In the genomic region with DNA sequence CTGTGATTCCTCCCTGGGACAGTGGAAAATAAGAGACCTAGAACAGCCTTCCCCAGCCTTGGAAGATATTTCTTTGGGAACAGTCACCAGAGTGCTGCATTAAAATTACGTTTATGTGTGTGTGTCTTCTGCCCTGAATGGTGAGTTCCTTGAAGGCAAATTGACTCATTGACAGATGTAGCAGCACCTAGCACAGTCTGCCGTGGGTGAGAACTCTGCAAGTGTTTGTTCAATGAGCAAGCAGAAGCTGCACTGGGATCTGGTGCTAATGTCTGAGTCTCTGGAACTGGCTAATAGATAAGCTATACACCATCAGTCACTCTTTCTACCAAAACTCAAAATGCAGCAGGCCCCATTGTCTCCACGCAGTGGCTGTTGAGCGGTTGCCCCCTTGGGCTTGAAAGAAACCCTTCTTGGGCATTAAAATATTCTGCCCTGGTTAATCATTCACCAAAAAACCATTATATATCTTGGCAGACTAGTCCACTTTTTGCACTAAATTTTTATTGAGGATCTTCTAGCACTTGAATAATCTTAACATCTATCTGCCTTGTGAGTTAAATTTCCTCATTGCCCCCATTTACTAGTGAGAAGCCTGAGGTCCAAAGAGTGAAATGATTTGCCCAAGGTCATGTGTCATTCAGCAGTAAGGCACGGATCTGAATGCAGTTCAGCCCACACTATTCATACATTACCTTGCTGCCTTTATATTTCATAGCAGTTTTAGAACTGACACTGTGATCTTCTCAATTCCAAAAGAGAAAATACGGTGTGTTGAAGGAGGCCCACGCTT, we compare ENCODE assay signal across 1 cellular context.
TF ChIP-seq lines count a peak whose summit lies in the region.

No MANE protein-coding gene starts in this region.

TF ChIP-seq in GM12878, 131 proteins besides CTCF, POLR2A, EP300 and RAD21 (continued from another document):
- TF ChIP-seq SIX5 (IDR thresholded peaks at IDR 0.05; ENCODE audit: low read depth, low read length, severe bottlenecking) (no peak), YY1 (IDR thresholded peaks at IDR 0.05; ENCODE audit: low read depth, low read length) (no peak), BRCA1 (IDR thresholded peaks at IDR 0.05; ENCODE audit: low read depth, low read length) (no peak), ZZZ3 (IDR thresholded peaks at IDR 0.05; ENCODE audit: control insufficient read depth, insufficient read length, low read depth) (no peak), HDAC6 (IDR thresholded peaks at IDR 0.05; ENCODE audit: unreplicated experiment) (no peak), ATF7 (IDR thresholded peaks at IDR 0.05; ENCODE audit: low read depth) (no peak), SMAD1 (IDR thresholded peaks at IDR 0.05; ENCODE audit: low read depth, partially characterized antibody) (no peak), MEF2A (IDR thresholded peaks at IDR 0.05; ENCODE audit: insufficient read depth, low read depth, low read length) (no peak), ESRRA (IDR thresholded peaks at IDR 0.05; ENCODE audit: low read length) (no peak), BMI1 (IDR thresholded peaks at IDR 0.05; ENCODE audit: borderline replicate concordance) (no peak)
- TF ChIP-seq, protein P1, sequence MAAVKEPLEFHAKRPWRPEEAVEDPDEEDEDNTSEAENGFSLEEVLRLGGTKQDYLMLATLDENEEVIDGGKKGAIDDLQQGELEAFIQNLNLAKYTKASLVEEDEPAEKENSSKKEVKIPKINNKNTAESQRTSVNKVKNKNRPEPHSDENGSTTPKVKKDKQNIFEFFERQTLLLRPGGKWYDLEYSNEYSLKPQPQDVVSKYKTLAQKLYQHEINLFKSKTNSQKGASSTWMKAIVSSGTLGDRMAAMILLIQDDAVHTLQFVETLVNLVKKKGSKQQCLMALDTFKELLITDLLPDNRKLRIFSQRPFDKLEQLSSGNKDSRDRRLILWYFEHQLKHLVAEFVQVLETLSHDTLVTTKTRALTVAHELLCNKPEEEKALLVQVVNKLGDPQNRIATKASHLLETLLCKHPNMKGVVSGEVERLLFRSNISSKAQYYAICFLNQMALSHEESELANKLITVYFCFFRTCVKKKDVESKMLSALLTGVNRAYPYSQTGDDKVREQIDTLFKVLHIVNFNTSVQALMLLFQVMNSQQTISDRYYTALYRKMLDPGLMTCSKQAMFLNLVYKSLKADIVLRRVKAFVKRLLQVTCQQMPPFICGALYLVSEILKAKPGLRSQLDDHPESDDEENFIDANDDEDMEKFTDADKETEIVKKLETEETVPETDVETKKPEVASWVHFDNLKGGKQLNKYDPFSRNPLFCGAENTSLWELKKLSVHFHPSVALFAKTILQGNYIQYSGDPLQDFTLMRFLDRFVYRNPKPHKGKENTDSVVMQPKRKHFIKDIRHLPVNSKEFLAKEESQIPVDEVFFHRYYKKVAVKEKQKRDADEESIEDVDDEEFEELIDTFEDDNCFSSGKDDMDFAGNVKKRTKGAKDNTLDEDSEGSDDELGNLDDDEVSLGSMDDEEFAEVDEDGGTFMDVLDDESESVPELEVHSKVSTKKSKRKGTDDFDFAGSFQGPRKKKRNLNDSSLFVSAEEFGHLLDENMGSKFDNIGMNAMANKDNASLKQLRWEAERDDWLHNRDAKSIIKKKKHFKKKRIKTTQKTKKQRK (IDR thresholded peaks at IDR 0.05; ENCODE audit: low read depth, low read length): no peak
- TF ChIP-seq, protein P2, sequence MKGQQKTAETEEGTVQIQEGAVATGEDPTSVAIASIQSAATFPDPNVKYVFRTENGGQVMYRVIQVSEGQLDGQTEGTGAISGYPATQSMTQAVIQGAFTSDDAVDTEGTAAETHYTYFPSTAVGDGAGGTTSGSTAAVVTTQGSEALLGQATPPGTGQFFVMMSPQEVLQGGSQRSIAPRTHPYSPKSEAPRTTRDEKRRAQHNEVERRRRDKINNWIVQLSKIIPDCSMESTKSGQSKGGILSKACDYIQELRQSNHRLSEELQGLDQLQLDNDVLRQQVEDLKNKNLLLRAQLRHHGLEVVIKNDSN (IDR thresholded peaks at IDR 0.05; ENCODE audit: borderline replicate concordance, extremely low read length, insufficient read depth, low read depth, low read length): no peak
